15 cellular contexts compared by ENCODE assay signal in the genomic region with DNA sequence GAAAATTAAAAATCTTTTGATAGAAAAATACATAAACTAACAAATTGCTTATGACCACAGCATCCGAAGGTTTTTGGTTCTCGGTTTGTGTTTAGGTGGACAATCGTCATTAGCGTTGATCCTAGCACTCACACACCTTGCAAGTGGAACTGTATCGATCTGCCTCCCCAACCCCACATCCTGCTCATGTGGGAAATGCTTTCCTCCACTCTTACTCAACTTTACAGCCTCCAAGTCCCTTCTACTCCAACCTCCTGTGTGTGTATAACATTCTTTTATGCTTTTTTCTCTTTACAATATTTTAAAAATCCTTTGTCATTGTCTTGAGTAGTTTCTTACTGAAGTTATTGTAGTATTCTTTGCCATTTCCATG. TPM values are rescaled to one million over a fixed set of nuclear protein-coding genes. Genes with fewer than 3 reads are reported as not detected.
DNase-seq lines count a peak whose midpoint lies in the region; ATAC-seq and TF ChIP-seq lines count a peak whose summit lies in the region.
"Had no signal": no experiment of that assay in that cellular context is flagged by ENCODE, and none has a peak within 500 bp of the region (broad histone marks: within the 10 kb centered on the region; RNA-seq: fewer than 3 reads in every experiment).

No MANE protein-coding gene starts in this region.

- H3K36me3 ChIP-seq in spleen = no peaks in the 10 kb centered on the region
- H3K36me3 ChIP-seq: cardiac muscle cell had no signal

- H3K9me3 Mint-ChIP-seq in activated naive CD4-positive, alpha-beta T cell treated with anti-CD3 and anti-CD28 coated beads, Interleukin-2, amount 50 U/mL, for 72 hours = no peaks in the 10 kb centered on the region

- DNase-seq in activated CD4-positive, CD25-positive, alpha-beta regulatory T cell (lab: John Stamatoyannopoulos, UW) = no peak
- DNase-seq in activated naive CD4-positive, alpha-beta T cell treated with anti-CD3 and anti-CD28 coated beads, Interleukin-2, amount 50 U/mL, for 72 hours (ENCODE audit: low spot score in 2 of 2) = no peak
- DNase-seq in spleen (no peak), NCI-H1092 treated with DMSO at 0.1 percent for 48 hours (lab: John Stamatoyannopoulos, UW) (no peak), retina (no peak)
- DNase-seq: DMS79 treated with DMSO at 0.1 percent for 48 hours; mammary epithelial cell; NCI-H187; stimulated activated CD4-positive, alpha-beta T cell treated with anti-CD3 and anti-CD28 coated beads, Interleukin-4, amount 100 ng/mL, for 4 hours; substantia nigra had no signal

- no peak for TF ChIP-seq POLR2A in spleen (IDR thresholded peaks at IDR 0.05)

- peak overlapping the region; percentile 45 to 77 for H3K27ac Mint-ChIP-seq in activated naive CD4-positive, alpha-beta T cell treated with anti-CD3 and anti-CD28 coated beads, Interleukin-2, amount 50 U/mL, for 72 hours
- H3K27ac Mint-ChIP-seq: progenitor cell of endocrine pancreas had no signal

- peaks cover 11 to 60% (median 24%) of the 10 kb centered on the region in 6 donors for H3K4me1 ChIP-seq in spleen

- peak; percentile 44 to 59 for ATAC-seq in activated CD4-positive, CD25-positive, alpha-beta regulatory T cell treated with anti-CD3 and anti-CD28 coated beads, Interleukin-2, amount 50 U/mL, for 24 hours
- ATAC-seq in HG03432 (IDR thresholded peaks at IDR 0.05; ENCODE audit: unreplicated experiment) (peak; percentile 60), HG03520 (IDR thresholded peaks at IDR 0.05; ENCODE audit: unreplicated experiment) (no peak)
- ATAC-seq in activated naive CD4-positive, alpha-beta T cell treated with anti-CD3 and anti-CD28 coated beads, Interleukin-2, amount 50 U/mL, for 72 hours = peak; percentile 71 to 87

- H3K4me3 ChIP-seq in spleen = peak overlapping the region in 1 of 8 donors; percentile 1
- H3K4me3 ChIP-seq: cardiac muscle cell had no signal

- no peaks in the 10 kb centered on the region for H3K9me3 ChIP-seq in spleen

- intact Hi-C loops in spleen (cut with DNase I; ENCODE audit: low total_unique reads) = no loop called here

- H3K27ac ChIP-seq in spleen = peak overlapping the region; percentile 64 to 78 (median 76)
- H3K27ac ChIP-seq: cardiac muscle cell had no signal

- 51 to 66% (median 55%) methylated on average over 5 of the region's 5 CpGs for WGBS in spleen, 5 donors

- H3K27me3 ChIP-seq in spleen (replicated peaks in 1 of 7) = no peaks in the 10 kb centered on the region
- H3K27me3 ChIP-seq: cardiac muscle cell had no signal

- no peak for TF ChIP-seq CTCF in spleen (IDR thresholded peaks at IDR 0.05 in 8 of 11, conservative IDR thresholded peaks at IDR 0.05 in 3 of 11)

- H3K36me3 Mint-ChIP-seq in activated naive CD4-positive, alpha-beta T cell treated with anti-CD3 and anti-CD28 coated beads, Interleukin-2, amount 50 U/mL, for 72 hours = no peaks in the 10 kb centered on the region

RNA-seq across cellular contexts. Expression of a gene that starts 15.6 kb away (rescaled TPM):
- total RNA-seq in activated naive CD4-positive, alpha-beta T cell treated with anti-CD3 and anti-CD28 coated beads, Interleukin-2, amount 50 U/mL, for 72 hours = 10 to 100 TPM; 44.8 to 47.7 TPM
- 100 to 1,000 TPM in 1 of 7 donors, 10 to 100 TPM in 6; 73.5 to 105 (median 83.1) TPM for total RNA-seq in spleen
- polyA plus RNA-seq in spleen = 10 to 100 TPM; 20.9 to 23.1 (median 21.5) TPM
